ENCODE assay signal across 19 cellular contexts in the genomic region with DNA sequence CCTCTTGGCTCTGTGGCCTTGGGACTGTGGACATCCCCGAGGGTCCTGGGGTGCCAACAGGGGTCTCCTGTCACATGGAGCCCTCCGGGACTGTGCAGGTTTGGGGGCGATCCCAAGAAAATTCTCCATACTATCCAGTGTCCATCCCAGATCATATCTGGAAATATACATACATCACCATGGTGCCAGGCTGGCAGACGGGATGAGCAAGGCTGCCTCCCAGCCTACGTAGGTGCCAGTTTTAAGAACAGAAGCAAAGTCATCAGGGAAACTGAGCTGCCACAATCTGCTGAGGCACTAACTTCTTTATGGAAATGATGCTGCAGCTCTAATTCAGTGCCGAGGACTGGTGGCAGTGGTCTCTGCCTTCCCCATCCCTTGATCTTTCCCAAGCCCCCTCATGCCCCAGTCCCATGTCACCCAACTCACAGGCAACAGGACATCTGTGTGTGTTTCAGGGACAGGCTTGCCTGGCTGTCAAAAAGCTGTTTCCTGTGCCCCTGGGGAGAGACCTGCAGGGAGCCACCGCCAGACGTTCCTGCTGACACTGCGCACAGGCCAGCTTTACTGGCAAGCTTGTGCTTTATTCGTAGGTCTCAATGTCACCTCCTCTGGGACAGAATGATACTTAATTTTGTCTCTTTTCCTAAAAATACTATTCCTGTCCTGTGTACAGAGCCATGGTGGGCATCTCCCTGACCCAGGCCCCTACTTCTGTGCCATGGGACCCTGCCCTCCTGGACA. TPM values are rescaled to one million over a fixed set of nuclear protein-coding genes. Genes with fewer than 3 reads are reported as not detected.
"Had no signal": no experiment of that assay in that cellular context is flagged by ENCODE, and none has a peak within 500 bp of the region (broad histone marks: within the 10 kb centered on the region; RNA-seq: fewer than 3 reads in every experiment).

No MANE protein-coding gene starts in this region.

- H3K27me3 ChIP-seq: body of pancreas, left lung, testis, upper lobe of right lung had no signal

- DNase-seq: activated CD4-positive, alpha-beta T cell treated with anti-CD3 and anti-CD28 coated beads for 1 hour; activated CD4-positive, alpha-beta T cell treated with anti-CD3 and anti-CD28 coated beads, Interleukin-2, amount 50 U/mL, for 4 hours; body of pancreas; caudate nucleus; hippocampal formation; kidney; left lung; nucleus accumbens; stimulated activated CD4-positive, alpha-beta T cell treated with anti-CD3 and anti-CD28 coated beads, Interleukin-4, amount 100 ng/mL, for 4 hours; stimulated activated CD8-positive, alpha-beta memory T cell treated with anti-CD3 and anti-CD28 coated beads, Interleukin-4, amount 100 ng/mL, for 48 hours; T-helper 9 cell; testis; upper lobe of right lung had no signal

- H3K4me1 Mint-ChIP-seq: activated naive CD4-positive, alpha-beta T cell treated with anti-CD3 and anti-CD28 coated beads, Interleukin-2, amount 50 U/mL, for 24 hours had no signal

- H3K27ac Mint-ChIP-seq: activated naive CD4-positive, alpha-beta T cell treated with anti-CD3 and anti-CD28 coated beads, Interleukin-2, amount 50 U/mL, for 24 hours; memory B cell; nephron; stimulated activated naive CD8-positive, alpha-beta T cell treated with anti-CD3 and anti-CD28 coated beads, Interleukin-15, Interleukin-2, amounts not matched to agents 100 ng/mL and 50 ng/mL, for 24 hours had no signal

- H3K4me1 ChIP-seq: testis, upper lobe of right lung had no signal

- H3K9me3 ChIP-seq: body of pancreas, left lung, testis, upper lobe of right lung had no signal

- H3K9me3 Mint-ChIP-seq: activated naive CD4-positive, alpha-beta T cell treated with anti-CD3 and anti-CD28 coated beads, Interleukin-2, amount 50 U/mL, for 24 hours; nephron; stimulated activated naive CD8-positive, alpha-beta T cell treated with anti-CD3 and anti-CD28 coated beads, Interleukin-15, Interleukin-2, amounts not matched to agents 100 ng/mL and 50 ng/mL, for 24 hours had no signal

- H3K4me3 ChIP-seq: body of pancreas, left lung, skin epidermis, testis, upper lobe of right lung had no signal

- H3K27ac ChIP-seq: body of pancreas, left lung, skin epidermis, testis, upper lobe of right lung had no signal

- H3K36me3 Mint-ChIP-seq: activated naive CD4-positive, alpha-beta T cell treated with anti-CD3 and anti-CD28 coated beads, Interleukin-2, amount 50 U/mL, for 24 hours; memory B cell had no signal

- ATAC-seq: body of pancreas, esophagus mucosa, left lung, upper lobe of right lung had no signal

- H3K36me3 ChIP-seq: left lung, upper lobe of right lung had no signal

- H3K27me3 Mint-ChIP-seq: memory B cell had no signal

- H3K4me3 Mint-ChIP-seq: activated naive CD4-positive, alpha-beta T cell treated with anti-CD3 and anti-CD28 coated beads, Interleukin-2, amount 50 U/mL, for 24 hours; memory B cell; nephron; stimulated activated naive CD8-positive, alpha-beta T cell treated with anti-CD3 and anti-CD28 coated beads, Interleukin-15, Interleukin-2, amounts not matched to agents 100 ng/mL and 50 ng/mL, for 24 hours had no signal

RNA-seq across cellular contexts. Expression of a gene that starts 15.5 kb away (rescaled TPM):
- total RNA-seq: body of pancreas, kidney, left lung, upper lobe of right lung had no signal

RNA-seq across cellular contexts. Expression of a gene that starts 31.6 kb away (rescaled TPM):
- total RNA-seq: body of pancreas, esophagus mucosa, left lung, upper lobe of right lung had no signal
